In genomic region chr6:12593720-12594540, GRCh38 we compare ENCODE assay signal across 14 cellular contexts.
DNase-seq lines count a peak whose midpoint lies in the region; ATAC-seq, FAIRE-seq and TF ChIP-seq lines count a peak whose summit lies in the region.
"Had no signal": no experiment of that assay in that cellular context is flagged by ENCODE, and none has a peak within 500 bp of the region (broad histone marks: within the 10 kb centered on the region; RNA-seq: fewer than 3 reads in every experiment).

No MANE protein-coding gene starts in this region.

- H3K79me2 ChIP-seq in GM23338 (replicated peaks; ENCODE audit: insufficient read depth): no peaks in the 10 kb centered on the region

- H3K27ac Mint-ChIP-seq in GM23338 (no peak overlapping the region), activated B cell treated with CpG ODN at 0.5 μM for 24 hours (peak overlapping the region; percentile 18), memory B cell (peak overlapping the region; percentile 57)
- H3K27ac Mint-ChIP-seq: activated naive CD4-positive, alpha-beta T cell treated with anti-CD3 and anti-CD28 coated beads, Interleukin-2, amount 50 U/mL, for 72 hours had no signal

- H3K27ac ChIP-seq in GM23338 (ENCODE audit: low read depth): no peak overlapping the region
- H3K27ac ChIP-seq: tibial artery had no signal

- no peaks in the 10 kb centered on the region for H3K36me3 ChIP-seq in GM23338 (ENCODE audit: insufficient read depth)
- H3K36me3 ChIP-seq: tibial artery had no signal

- DNase-seq in DMS53 treated with DMSO at 0.1 percent for 48 hours (lab: John Stamatoyannopoulos, UW; ENCODE audit: unreplicated experiment): peak; percentile 59
- DNase-seq in GM23338 (ENCODE audit: low spot score): no peak
- DNase-seq in activated B cell treated with CpG ODN at 0.5 μM for 24 hours: no peak
- no peak for DNase-seq in memory B cell (ENCODE audit: low spot score in 2 of 2)
- DNase-seq in frontal cortex (ENCODE audit: low spot score in 2 of 2): no peak
- no peak for DNase-seq in NCI-H1092 treated with DMSO at 0.1 percent for 48 hours (lab: John Stamatoyannopoulos, UW)
- DNase-seq in NCI-H1105 treated with DMSO at 0.1 percent for 48 hours (lab: John Stamatoyannopoulos, UW): no peak
- no peak for DNase-seq in NCI-H2196 treated with DMSO at 0.1 percent for 48 hours (lab: John Stamatoyannopoulos, UW; ENCODE audit: unreplicated experiment)
- DNase-seq: activated CD4-positive, alpha-beta T cell treated with anti-CD3 and anti-CD28 coated beads for 1 hour; caudate nucleus; islet precursor cell; NCI-H345; tibial artery had no signal

- H3K4me3 Mint-ChIP-seq in GM23338 (no peak overlapping the region), activated B cell treated with CpG ODN at 0.5 μM for 24 hours (no peak overlapping the region), memory B cell (no peak overlapping the region)

- POLR2A ChIA-PET in activated B cell treated with CpG ODN at 0.5 μM for 24 hours (lab: Charles Lee): interaction anchor here (0.6 kb wide), 1 partner anchor 879 kb away, joined by 5 read pairs; no protein-coding TSS in a partner anchor

- H3K27me3 Mint-ChIP-seq in GM23338 (ENCODE audit: insufficient read depth, low read depth, poor library complexity) (no peaks in the 10 kb centered on the region), activated B cell treated with CpG ODN at 0.5 μM for 24 hours (no peaks in the 10 kb centered on the region), memory B cell (no peaks in the 10 kb centered on the region)

- no peak overlapping the region for H3K4me2 ChIP-seq in GM23338

- intact Hi-C loops in activated B cell treated with CpG ODN at 0.5 μM for 24 hours (cut with micrococcal nuclease): no loop called here

- H3K4me1 Mint-ChIP-seq in GM23338: 0 out of 3 replicates have a peak, but pooled peaks cover 2% of the 10 kb centered on the region
- peaks cover 3% of the 10 kb centered on the region for H3K4me1 Mint-ChIP-seq in activated B cell treated with CpG ODN at 0.5 μM for 24 hours
- peaks cover 18% of the 10 kb centered on the region for H3K4me1 Mint-ChIP-seq in memory B cell

- no peaks in the 10 kb centered on the region for H4K20me1 ChIP-seq in GM23338 (replicated peaks; ENCODE audit: insufficient read depth)

- no peaks in the 10 kb centered on the region; the same call in 1 of the 2 replicates for H3K9me2 ChIP-seq in GM23338 (ENCODE audit: insufficient read depth)

- no peaks in the 10 kb centered on the region for H3K4me1 ChIP-seq in GM23338 (ENCODE audit: insufficient read depth)

- H2AFZ ChIP-seq in GM23338: peak overlapping the region; percentile 44; the same call in 1 of the 2 replicates

- TF ChIP-seq CTCF in GM23338 (conservative IDR thresholded peaks at IDR 0.05; ENCODE audit: low read depth in 2 of 2): no peak
- TF ChIP-seq CTCF in activated B cell treated with CpG ODN at 0.5 μM for 24 hours (IDR thresholded peaks at IDR 0.05): no peak

- H3K27me3 ChIP-seq in GM23338 (ENCODE audit: insufficient read depth): no peaks in the 10 kb centered on the region
- H3K27me3 ChIP-seq: tibial artery had no signal

- no peak overlapping the region for H3K4me3 ChIP-seq in GM23338
- H3K4me3 ChIP-seq: tibial artery had no signal

- ATAC-seq in GM23338 (no peak), activated B cell treated with CpG ODN at 0.5 μM for 24 hours (ENCODE audit: low read depth) (no peak), memory B cell (ENCODE audit: low read depth) (no peak)
- ATAC-seq: activated naive CD4-positive, alpha-beta T cell treated with anti-CD3 and anti-CD28 coated beads, Interleukin-2, amount 50 U/mL, for 72 hours had no signal

- no peak for FAIRE-seq in frontal cortex (lab: Jason Lieb, UNC)

- H3K9me3 Mint-ChIP-seq in GM23338 (peaks cover 3% of the 10 kb centered on the region; the same call in 2 of the 3 replicates), activated B cell treated with CpG ODN at 0.5 μM for 24 hours (no peaks in the 10 kb centered on the region), memory B cell (no peaks in the 10 kb centered on the region)
- H3K9me3 Mint-ChIP-seq: activated naive CD4-positive, alpha-beta T cell treated with anti-CD3 and anti-CD28 coated beads, Interleukin-2, amount 50 U/mL, for 72 hours had no signal

- no peaks in the 10 kb centered on the region for H3F3A ChIP-seq in GM23338 (replicated peaks; ENCODE audit: low read depth)

- CTCF ChIA-PET in activated B cell treated with CpG ODN at 0.5 μM for 24 hours (lab: Charles Lee): no interaction called here

- no peaks in the 10 kb centered on the region for H3K36me3 Mint-ChIP-seq in GM23338 (ENCODE audit: low read depth)
- no peaks in the 10 kb centered on the region for H3K36me3 Mint-ChIP-seq in activated B cell treated with CpG ODN at 0.5 μM for 24 hours (ENCODE audit: low read depth)
- no peaks in the 10 kb centered on the region for H3K36me3 Mint-ChIP-seq in memory B cell
- H3K36me3 Mint-ChIP-seq: activated naive CD4-positive, alpha-beta T cell treated with anti-CD3 and anti-CD28 coated beads, Interleukin-2, amount 50 U/mL, for 72 hours had no signal

TF ChIP-seq in GM23338, 12 proteins besides CTCF, POLR2A, EP300 and RAD21:
- TF ChIP-seq ZNF331 (CRISPR knock-in tag; IDR thresholded peaks at IDR 0.05; ENCODE audit: low read depth) (no peak), JUNB (IDR thresholded peaks at IDR 0.05; ENCODE audit: unreplicated experiment) (no peak)
